Comparison of ENCODE assay signal across 8 cellular contexts in genomic region chr11:12281571-12282478, GRCh38.
DNase-seq lines count a peak whose midpoint lies in the region; ATAC-seq, FAIRE-seq and TF ChIP-seq lines count a peak whose summit lies in the region.

No MANE protein-coding gene starts in this region.

- in situ Hi-C loops in G401 (cut with HindIII; ENCODE audit: low sequenced_read_pairs): no loop called here

- H3K9me3 Mint-ChIP-seq in neural crest cell: no peaks in the 10 kb centered on the region
- H3K9me3 Mint-ChIP-seq in stimulated activated naive CD8-positive, alpha-beta T cell treated with anti-CD3 and anti-CD28 coated beads, Interleukin-15, Interleukin-2, amounts not matched to agents 100 ng/mL and 50 ng/mL, for 24 hours: no peaks in the 10 kb centered on the region

- no peak for ATAC-seq in HG03521 (IDR thresholded peaks at IDR 0.05; ENCODE audit: unreplicated experiment)

- DNase-seq in G401 (ENCODE audit: low spot score) (peak; percentile 89), HT-29 (ENCODE audit: low spot score) (peak; percentile 96), RCC 7860 (ENCODE audit: low spot score) (peak; percentile 59), fibroblast of peridontal ligament (ENCODE audit: extremely low read depth) (peak; percentile 89), neural crest cell (ENCODE audit: low read depth, low spot score) (peak; percentile 91)
- peak; percentile 87 to 91 for DNase-seq in activated T-cell treated with anti-CD3 and anti-CD28 coated beads, Interleukin-2, amount 50 U/mL, for 48 hours

- FAIRE-seq in RCC 7860 (lab: Jason Lieb, UNC): peak; percentile 29

- H3K27me3 Mint-ChIP-seq in neural crest cell (ENCODE audit: low read depth): peaks cover 13% of the 10 kb centered on the region
- H3K27me3 Mint-ChIP-seq in stimulated activated naive CD8-positive, alpha-beta T cell treated with anti-CD3 and anti-CD28 coated beads, Interleukin-15, Interleukin-2, amounts not matched to agents 100 ng/mL and 50 ng/mL, for 24 hours: no peaks in the 10 kb centered on the region

- H3K27ac Mint-ChIP-seq in neural crest cell (ENCODE audit: unreplicated experiment): peak overlapping the region; percentile 65
- H3K27ac Mint-ChIP-seq in stimulated activated naive CD8-positive, alpha-beta T cell treated with anti-CD3 and anti-CD28 coated beads, Interleukin-15, Interleukin-2, amounts not matched to agents 100 ng/mL and 50 ng/mL, for 24 hours: peak overlapping the region; percentile 32

- no peak overlapping the region for H3K4me3 Mint-ChIP-seq in neural crest cell
- H3K4me3 Mint-ChIP-seq in stimulated activated naive CD8-positive, alpha-beta T cell treated with anti-CD3 and anti-CD28 coated beads, Interleukin-15, Interleukin-2, amounts not matched to agents 100 ng/mL and 50 ng/mL, for 24 hours: no peak overlapping the region

- no peaks in the 10 kb centered on the region for H3K36me3 Mint-ChIP-seq in neural crest cell (ENCODE audit: low read depth)
- H3K36me3 Mint-ChIP-seq in stimulated activated naive CD8-positive, alpha-beta T cell treated with anti-CD3 and anti-CD28 coated beads, Interleukin-15, Interleukin-2, amounts not matched to agents 100 ng/mL and 50 ng/mL, for 24 hours (ENCODE audit: low read depth): no peaks in the 10 kb centered on the region

- H3K4me1 Mint-ChIP-seq in neural crest cell: no peaks in the 10 kb centered on the region
- peaks cover 14% of the 10 kb centered on the region for H3K4me1 Mint-ChIP-seq in stimulated activated naive CD8-positive, alpha-beta T cell treated with anti-CD3 and anti-CD28 coated beads, Interleukin-15, Interleukin-2, amounts not matched to agents 100 ng/mL and 50 ng/mL, for 24 hours (ENCODE audit: low read depth)

- peak; percentile 99 for TF ChIP-seq CTCF in neural crest cell (conservative IDR thresholded peaks at IDR 0.05)
